In the genomic region with DNA sequence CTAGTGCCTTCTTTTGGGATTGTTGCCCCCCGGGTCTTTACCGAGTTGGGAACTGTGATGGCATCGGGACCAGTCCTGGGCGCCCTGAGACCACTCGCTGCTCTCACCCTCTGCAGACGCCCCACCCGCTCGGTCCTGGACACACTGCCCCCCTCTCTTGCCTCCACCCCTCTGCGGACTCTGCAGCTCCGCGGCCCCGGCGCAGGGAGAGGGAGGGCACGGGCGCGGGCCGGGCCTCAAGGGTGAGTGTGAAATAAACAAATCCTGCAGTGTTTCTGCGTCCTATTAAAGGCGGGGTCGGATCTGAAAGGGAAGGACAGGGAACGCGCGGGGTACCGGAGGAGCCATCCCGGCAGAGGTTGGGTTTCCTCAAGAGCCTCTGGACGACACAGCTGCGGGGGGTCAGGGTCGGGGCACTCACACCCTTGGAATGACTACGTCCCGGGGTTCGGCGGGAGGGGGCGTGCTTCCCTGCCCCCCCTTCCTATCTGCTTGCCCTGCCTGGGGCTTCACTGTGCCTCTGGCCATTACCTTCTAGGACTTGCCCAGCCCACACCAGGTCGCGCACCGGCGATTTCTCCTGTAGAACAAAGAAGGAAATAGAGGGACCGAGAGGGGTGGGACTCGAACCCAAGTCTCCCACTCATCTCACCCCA, we compare ENCODE assay signal across 7 cellular contexts. TPM values are rescaled to one million over a fixed set of nuclear protein-coding genes. Genes with fewer than 3 reads are reported as not detected.
DNase-seq lines count a peak whose midpoint lies in the region; ATAC-seq and TF ChIP-seq lines count a peak whose summit lies in the region.

No MANE protein-coding gene starts in this region.

- peaks cover 10% of the 10 kb centered on the region for H3K36me3 Mint-ChIP-seq in activated CD4-positive, alpha-beta memory T cell treated with anti-CD3 and anti-CD28 coated beads for 36 hours

- peak; percentile 23 for DNase-seq in HT-29 (ENCODE audit: low spot score)
- no peak for DNase-seq in activated CD4-positive, alpha-beta memory T cell treated with anti-CD3 and anti-CD28 coated beads for 36 hours
- no peak for DNase-seq in hepatocyte (ENCODE audit: low spot score)
- DNase-seq in spleen = peak; percentile 78
- no peak for DNase-seq in medulla oblongata (ENCODE audit: extremely low spot score)

- H3K4me1 Mint-ChIP-seq in activated CD4-positive, alpha-beta memory T cell treated with anti-CD3 and anti-CD28 coated beads for 36 hours (ENCODE audit: low read depth) = peaks cover 30% of the 10 kb centered on the region

- H3K36me3 ChIP-seq in hepatocyte (replicated peaks; ENCODE audit: insufficient read depth, low read depth) (no peaks in the 10 kb centered on the region), spleen (no peaks in the 10 kb centered on the region)

- TF ChIP-seq CTCF in hepatocyte (IDR thresholded peaks at IDR 0.05; ENCODE audit: poor library complexity) (no peak), spleen (IDR thresholded peaks at IDR 0.05 in 8 of 11, conservative IDR thresholded peaks at IDR 0.05 in 3 of 11) (no peak)

- H3K27me3 Mint-ChIP-seq in activated CD4-positive, alpha-beta memory T cell treated with anti-CD3 and anti-CD28 coated beads for 36 hours = peaks cover 40% of the 10 kb centered on the region

- H3K27me3 ChIP-seq in hepatocyte (peaks cover 75% of the 10 kb centered on the region), spleen (replicated peaks in 1 of 7) (peaks cover 4 to 83% (median 67%) of the 10 kb centered on the region in 7 donors)

- POLR2A ChIA-PET in activated CD4-positive, alpha-beta memory T cell treated with anti-CD3 and anti-CD28 coated beads for 36 hours (lab: Charles Lee) = interaction anchor here (0.9 to 1.2 kb wide), 3 partner anchors 9 to 13 kb away, joined by 3 to 4 read pairs (median 3); no protein-coding TSS in a partner anchor

- H2AFZ ChIP-seq in hepatocyte = no peak overlapping the region

- ATAC-seq in HG02763 (IDR thresholded peaks at IDR 0.05; ENCODE audit: unreplicated experiment) = no peak
- ATAC-seq in HG03565 (IDR thresholded peaks at IDR 0.05; ENCODE audit: unreplicated experiment) = no peak

- H3K4me2 ChIP-seq in hepatocyte = peak overlapping the region; percentile 90

- H3K27ac Mint-ChIP-seq in activated CD4-positive, alpha-beta memory T cell treated with anti-CD3 and anti-CD28 coated beads for 36 hours = no peak overlapping the region

- H4K20me1 ChIP-seq in hepatocyte (ENCODE audit: insufficient read depth, poor library complexity, severe bottlenecking) = peaks cover 4% of the 10 kb centered on the region

- intact Hi-C loops in activated CD4-positive, alpha-beta memory T cell treated with anti-CD3 and anti-CD28 coated beads for 36 hours (cut with micrococcal nuclease) = no loop called here
- intact Hi-C loops in spleen (cut with DNase I; ENCODE audit: low total_unique reads) = no loop called here

- H3K9me3 Mint-ChIP-seq in activated CD4-positive, alpha-beta memory T cell treated with anti-CD3 and anti-CD28 coated beads for 36 hours = no peaks in the 10 kb centered on the region

- CTCF ChIA-PET in activated CD4-positive, alpha-beta memory T cell treated with anti-CD3 and anti-CD28 coated beads for 36 hours (lab: Charles Lee) = interaction anchor here (0.5 to 14.8 kb wide), 10 partner anchors 9 to 351 kb away, joined by 3 to 350 read pairs (median 3); no protein-coding TSS in a partner anchor

- H3K4me1 ChIP-seq in hepatocyte (ENCODE audit: insufficient read depth) = peaks cover 38% of the 10 kb centered on the region
- H3K4me1 ChIP-seq in spleen = peaks cover 38 to 74% (median 61%) of the 10 kb centered on the region in 6 donors

- H3K4me3 Mint-ChIP-seq in activated CD4-positive, alpha-beta memory T cell treated with anti-CD3 and anti-CD28 coated beads for 36 hours = peak overlapping the region; percentile 23

- no peaks in the 10 kb centered on the region for H3K9me2 ChIP-seq in hepatocyte (replicated peaks; ENCODE audit: insufficient read depth)

- H3K27ac ChIP-seq in hepatocyte (no peak overlapping the region), spleen (no peak overlapping the region)

- H3K9me3 ChIP-seq in hepatocyte (ENCODE audit: low read depth) (no peaks in the 10 kb centered on the region), spleen (no peaks in the 10 kb centered on the region)

- H3K79me2 ChIP-seq in hepatocyte = no peaks in the 10 kb centered on the region

- no peak overlapping the region for H3K4me3 ChIP-seq in hepatocyte
- H3K4me3 ChIP-seq in spleen = peak overlapping the region in 7 of 8 donors; percentile 27 to 67 (median 36)

- TF ChIP-seq POLR2A in spleen (IDR thresholded peaks at IDR 0.05) = no peak

- WGBS in hepatocyte (ENCODE audit: low lambda C conversion rate, missing lambda C conversion rate) = 4% methylated on average over 29 of the region's 39 CpGs
- WGBS in spleen, 5 donors = 2 to 5% (median 4%) methylated on average over 35 to 39 of the region's 39 CpGs

RNA-seq across cellular contexts. Expression of a gene that starts 0.5 kb away (rescaled TPM):
- 42.1 and 44.2 TPM in 2 replicates for total RNA-seq in HT-29 (2014; rRNA removed; shearing (Covaris generic))
- 10 to 100 TPM; 34.8 to 36.1 TPM for total RNA-seq in activated CD4-positive, alpha-beta memory T cell treated with anti-CD3 and anti-CD28 coated beads for 36 hours
- total RNA-seq in hepatocyte (3.2 and 5.5 TPM in 2 replicates), spleen (10 to 100 TPM; 11.5 to 43.7 (median 23.3) TPM)
- polyA plus RNA-seq in hepatocyte (8.5 and 15.7 TPM in 2 replicates), spleen (10 to 100 TPM; 16.1 to 24.0 (median 16.7) TPM)

RNA-seq across cellular contexts. Expression of a gene that starts 4.3 kb away (rescaled TPM):
- total RNA-seq in HT-29 (2014; rRNA removed; shearing (Covaris generic)) = 27.7 and 34.6 TPM in 2 replicates
- 10 to 100 TPM; 24.1 to 25.7 TPM for total RNA-seq in activated CD4-positive, alpha-beta memory T cell treated with anti-CD3 and anti-CD28 coated beads for 36 hours
- 10.7 and 11.1 TPM in 2 replicates for total RNA-seq in hepatocyte
- 15.9 and 19.8 TPM in 2 replicates for polyA plus RNA-seq in hepatocyte
- 10 to 100 TPM in 6 of 7 donors, 1 to 10 TPM in 1; 8.4 to 29.9 (median 13.2) TPM for total RNA-seq in spleen
- 10 to 100 TPM in 1 of 3 donors, 1 to 10 TPM in 2; 6.0 to 11.2 (median 6.0) TPM for polyA plus RNA-seq in spleen

RNA-seq across cellular contexts. Expression of a gene that starts 4.3 kb away (rescaled TPM):
- total RNA-seq in HT-29 (2014; rRNA removed; shearing (Covaris generic)) = 33.6 and 35.4 TPM in 2 replicates
- 10 to 100 TPM; 41.7 to 43.2 TPM for total RNA-seq in activated CD4-positive, alpha-beta memory T cell treated with anti-CD3 and anti-CD28 coated beads for 36 hours
- total RNA-seq in hepatocyte (18.5 and 21.9 TPM in 2 replicates), spleen (10 to 100 TPM; 29.2 to 39.3 (median 31.1) TPM)
- polyA plus RNA-seq in hepatocyte (31.4 and 32.4 TPM in 2 replicates), spleen (10 to 100 TPM; 27.5 to 42.2 (median 35.3) TPM)

RNA-seq across cellular contexts. Expression of a gene that starts 6.3 kb away (rescaled TPM):
- total RNA-seq in HT-29 (2014; rRNA removed; shearing (Covaris generic)) = 95.1 and 97.0 TPM in 2 replicates
- 10 to 100 TPM; 14.8 to 20.1 TPM for total RNA-seq in activated CD4-positive, alpha-beta memory T cell treated with anti-CD3 and anti-CD28 coated beads for 36 hours
- total RNA-seq in hepatocyte (8.1 and 9.3 TPM in 2 replicates), spleen (10 to 100 TPM in 6 of 7 donors, 1 to 10 TPM in 1; 8.2 to 14.2 (median 13.6) TPM)
- polyA plus RNA-seq in hepatocyte (10.9 and 11.0 TPM in 2 replicates), spleen (10 to 100 TPM in 2 of 3 donors, 1 to 10 TPM in 1; 8.7 to 12.0 (median 10.8) TPM)

RNA-seq across cellular contexts. Expression of a gene that starts 13.2 kb away (rescaled TPM):
- total RNA-seq in HT-29 (2014; rRNA removed; shearing (Covaris generic)) = 10.7 and 13.5 TPM in 2 replicates
- 1 to 10 TPM; 5.1 to 5.6 TPM for total RNA-seq in activated CD4-positive, alpha-beta memory T cell treated with anti-CD3 and anti-CD28 coated beads for 36 hours
- total RNA-seq in hepatocyte = 33.3 and 34.5 TPM in 2 replicates
- polyA plus RNA-seq in hepatocyte = 37.5 and 44.2 TPM in 2 replicates
- 10 to 100 TPM in 4 of 7 donors, 1 to 10 TPM in 3; 6.1 to 15.3 (median 10.1) TPM for total RNA-seq in spleen
- polyA plus RNA-seq in spleen = 1 to 10 TPM; 2.0 to 6.6 (median 3.0) TPM

Comparison
In these comparisons a context has a peak if more than half of its experiments do, and no peak if none do; other contexts are left out.
1. DNase-seq: peak in HT-29 (single experiment) and spleen (single experiment); none in activated CD4-positive, alpha-beta memory T cell treated with anti-CD3 and anti-CD28 coated beads for 36 hours (single experiment), hepatocyte (single experiment) and medulla oblongata (single experiment).